ENCODE assay signal across 1 cellular context in the genomic region with DNA sequence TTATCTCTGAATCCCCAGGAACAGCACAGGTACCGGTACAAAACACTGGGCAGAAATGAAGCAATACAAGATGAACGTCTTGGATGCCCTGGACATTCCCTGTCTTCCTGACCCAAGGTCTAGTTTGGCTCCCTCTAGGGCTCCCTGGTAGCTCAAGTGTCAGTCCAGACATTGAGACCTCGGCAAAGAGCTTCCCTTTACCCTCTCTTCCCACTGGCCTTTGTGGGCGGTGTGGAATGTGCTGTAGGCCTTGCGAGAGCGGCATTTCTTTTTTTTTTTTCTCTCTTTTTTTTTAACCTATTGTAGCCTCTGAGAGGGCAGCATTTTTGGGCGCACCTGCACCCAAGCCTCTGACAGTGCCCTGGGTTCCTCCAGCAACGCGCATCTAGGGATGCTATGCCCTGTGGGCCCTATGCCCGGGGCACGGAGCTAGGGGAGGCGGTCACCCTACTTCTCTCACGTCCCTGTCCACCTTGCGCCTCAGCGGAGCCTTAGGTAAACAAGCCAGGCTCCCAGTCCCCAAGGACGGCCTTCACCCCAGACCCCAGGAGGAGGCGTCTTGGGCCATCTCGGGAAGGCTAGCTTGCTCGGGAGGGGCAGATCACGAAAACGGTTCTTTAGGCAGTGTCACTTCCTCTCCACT.
TF ChIP-seq lines count a peak whose summit lies in the region.

No MANE protein-coding gene starts in this region.

TF ChIP-seq in GM12878, 131 proteins besides CTCF, POLR2A, EP300 and RAD21 (continued from another document):
- peak; percentile 20; the same call in 1 of the 2 replicates for TF ChIP-seq ZNF207 (IDR thresholded peaks at IDR 0.05; ENCODE audit: borderline replicate concordance)
